ENCODE assay signal across 8 cellular contexts in the genomic region with DNA sequence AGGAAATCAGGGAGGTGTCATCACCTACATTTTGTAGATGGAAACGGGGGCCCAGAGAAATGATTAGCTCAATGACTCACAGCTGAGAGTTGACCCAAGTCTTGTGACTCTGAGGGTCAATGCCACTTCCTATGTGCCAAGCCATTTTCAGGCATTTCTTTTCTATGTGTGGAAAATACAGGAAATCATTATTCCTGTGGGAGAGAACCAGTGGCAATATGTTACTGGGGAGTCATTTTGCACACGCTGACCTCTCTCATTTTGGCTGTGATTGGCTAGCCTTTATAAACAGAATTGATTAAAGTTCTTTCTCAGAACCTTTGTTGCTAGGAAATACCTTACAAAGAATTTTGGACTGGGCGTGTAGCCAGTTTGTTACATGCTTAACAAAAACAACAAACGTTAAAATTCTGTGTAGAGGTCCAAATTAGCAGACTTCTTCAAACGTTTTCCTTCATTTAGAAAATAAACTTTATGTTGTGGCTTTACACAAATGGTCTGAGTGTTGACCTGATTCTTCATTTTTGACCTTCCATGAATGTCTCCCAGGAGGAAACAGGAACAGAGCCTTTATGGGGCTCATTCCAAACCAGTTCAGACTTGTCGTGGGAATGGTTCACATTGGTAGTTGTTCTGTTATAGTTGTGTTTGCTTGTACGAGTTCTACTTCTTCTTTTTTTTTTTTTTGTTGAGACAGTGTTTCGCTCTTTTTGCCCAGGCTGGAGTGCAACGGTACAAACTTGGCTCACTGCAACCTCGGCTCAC. TPM values are rescaled to one million over a fixed set of nuclear protein-coding genes. Genes with fewer than 3 reads are reported as not detected.
DNase-seq lines count a peak whose midpoint lies in the region; ATAC-seq and TF ChIP-seq lines count a peak whose summit lies in the region.

No MANE protein-coding gene starts in this region.

- H3K4me3 ChIP-seq in adrenal gland (no peak overlapping the region), hepatocyte (no peak overlapping the region), skeletal muscle satellite cell (ENCODE audit: low read length) (no peak overlapping the region)

- H3K79me1 ChIP-seq in H9 (ENCODE audit: insufficient read depth, low read depth, low read length, poor library complexity, severe bottlenecking): peaks cover 7% of the 10 kb centered on the region

- H3K9ac ChIP-seq in H9 (ENCODE audit: extremely low read depth, insufficient read length, low read length) (no peak overlapping the region), skeletal muscle satellite cell (ENCODE audit: low read depth, low read length) (no peak overlapping the region)

- no peak for TF ChIP-seq CTCF in H9 (conservative IDR thresholded peaks at IDR 0.05)
- no peak for TF ChIP-seq CTCF in adrenal gland (IDR thresholded peaks at IDR 0.05)
- no peak for TF ChIP-seq CTCF in hepatocyte (IDR thresholded peaks at IDR 0.05; ENCODE audit: poor library complexity)

- H3K14ac ChIP-seq in H9 (ENCODE audit: insufficient read depth, low read length): no peak overlapping the region

- no peaks in the 10 kb centered on the region for H4K20me1 ChIP-seq in H9 (ENCODE audit: control insufficient read depth, insufficient read depth, insufficient read length)
- H4K20me1 ChIP-seq in hepatocyte (ENCODE audit: insufficient read depth, poor library complexity, severe bottlenecking): no peaks in the 10 kb centered on the region

- no peak overlapping the region for H4K91ac ChIP-seq in H9 (ENCODE audit: insufficient read length, low read depth, low read length)

- no peaks in the 10 kb centered on the region for H3K27me3 Mint-ChIP-seq in H9 (ENCODE audit: low read depth)

- peaks cover 19 to 26% (median 25%) of the 10 kb centered on the region in 3 experiments for H3K36me3 Mint-ChIP-seq in H9 (ENCODE audit: insufficient read depth in 1 of 3, low read depth in 3 of 3)

- peak overlapping the region; percentile 1 to 34 (median 24); a peak in 4 of 7 replicates for H3K27ac Mint-ChIP-seq in H9

- H3K36me3 ChIP-seq in adrenal gland (replicated peaks in 1 of 2): no peaks in the 10 kb centered on the region
- H3K36me3 ChIP-seq in hepatocyte (replicated peaks; ENCODE audit: insufficient read depth, low read depth): no peaks in the 10 kb centered on the region
- H3K36me3 ChIP-seq in skeletal muscle satellite cell (ENCODE audit: insufficient read depth, low read length): no peaks in the 10 kb centered on the region

- no peak overlapping the region for H3T11ph ChIP-seq in H9 (ENCODE audit: low read length)

- H3K4me2 ChIP-seq in H9 (ENCODE audit: insufficient read depth, insufficient read length, low read length): no peak overlapping the region
- H3K4me2 ChIP-seq in hepatocyte: peak overlapping the region; percentile 9
- peak overlapping the region; percentile 34 for H3K4me2 ChIP-seq in skeletal muscle satellite cell (ENCODE audit: low read length)

- no peak overlapping the region for H2BK12ac ChIP-seq in H9 (ENCODE audit: insufficient read length, low read depth, low read length)

- no peaks in the 10 kb centered on the region for H3K9me2 ChIP-seq in hepatocyte (replicated peaks; ENCODE audit: insufficient read depth)

- H3K9me3 ChIP-seq in H9 (ENCODE audit: control insufficient read depth, low read depth, low read length): no peaks in the 10 kb centered on the region
- H3K9me3 ChIP-seq in adrenal gland (replicated peaks in 1 of 3): no peaks in the 10 kb centered on the region
- H3K9me3 ChIP-seq in hepatocyte (ENCODE audit: low read depth): no peaks in the 10 kb centered on the region
- no peaks in the 10 kb centered on the region for H3K9me3 ChIP-seq in skeletal muscle satellite cell (replicated peaks; ENCODE audit: low read length)

- H4K8ac ChIP-seq in H9 (replicated peaks; ENCODE audit: insufficient read length, low read depth, low read length): no peak overlapping the region

- H3K4ac ChIP-seq in H9 (ENCODE audit: low read depth, low read length): no peak overlapping the region

- H2BK5ac ChIP-seq in H9 (ENCODE audit: insufficient read length, low read length): no peak overlapping the region

- H3K27ac ChIP-seq in H9 (ENCODE audit: insufficient read length, low read depth, low read length) (no peak overlapping the region), adrenal gland (peak overlapping the region; percentile 43 to 77 (median 74)), hepatocyte (peak overlapping the region; percentile 81)

- no peak overlapping the region for H3K4me3 Mint-ChIP-seq in H9

- TF ChIP-seq POLR2A in adrenal gland (IDR thresholded peaks at IDR 0.05): no peak

- intact Hi-C loops in adrenal gland (cut with DNase I): no loop called here

- H2AFZ ChIP-seq in H9 (ENCODE audit: low read length) (no peak overlapping the region), hepatocyte (no peak overlapping the region)

- no CpG with 5 or more reads among the region's 10 CpGs for WGBS in H9 (ENCODE audit: extremely low coverage, insufficient read length, low lambda C conversion rate)
- WGBS in adrenal gland, 4 donors: 30 to 36% (median 34%) methylated on average over 10 of the region's 10 CpGs
- WGBS in hepatocyte (ENCODE audit: low lambda C conversion rate, missing lambda C conversion rate): 72% methylated on average over 10 of the region's 10 CpGs

- DNase-seq in H9 (no peak), adrenal gland (peak; percentile 40 to 84 (median 75)), hepatocyte (ENCODE audit: low spot score) (peak; percentile 45), NCI-H187 (lab: John Stamatoyannopoulos, UW) (no peak), NOMO-1 (lab: John Stamatoyannopoulos, UW; ENCODE audit: unreplicated experiment in 2 of 2) (no peak)
- no peak for DNase-seq in activated CD4-positive, CD25-positive, alpha-beta regulatory T cell (lab: John Stamatoyannopoulos, UW)

- H2BK20ac ChIP-seq in H9 (ENCODE audit: low read depth, low read length, poor library complexity, severe bottlenecking): no peak overlapping the region

- H3K4me1 Mint-ChIP-seq in H9: peaks cover 14 to 16% of the 10 kb centered on the region in 2 experiments

- H3K18ac ChIP-seq in H9 (ENCODE audit: insufficient read length, low read depth, low read length): no peak overlapping the region

- no peaks in the 10 kb centered on the region for H3K9me3 Mint-ChIP-seq in H9

- H2BK120ac ChIP-seq in H9 (ENCODE audit: low read depth, low read length, poor library complexity, severe bottlenecking): no peak overlapping the region

- no peaks in the 10 kb centered on the region for H3K27me3 ChIP-seq in H9 (ENCODE audit: insufficient read depth, low read length)
- H3K27me3 ChIP-seq in adrenal gland: no peaks in the 10 kb centered on the region
- H3K27me3 ChIP-seq in hepatocyte: no peaks in the 10 kb centered on the region
- H3K27me3 ChIP-seq in skeletal muscle satellite cell (ENCODE audit: control insufficient read depth, insufficient read depth, low read length): no peaks in the 10 kb centered on the region

- H3K4me1 ChIP-seq in H9 (ENCODE audit: insufficient read depth, low read length) (no peaks in the 10 kb centered on the region), adrenal gland (replicated peaks in 1 of 2) (peaks cover 25 to 36% of the 10 kb centered on the region in 2 donors), hepatocyte (ENCODE audit: insufficient read depth) (peaks cover 18% of the 10 kb centered on the region), skeletal muscle satellite cell (ENCODE audit: control insufficient read depth, insufficient read depth, low read length) (peaks cover 11% of the 10 kb centered on the region)

- H2AK5ac ChIP-seq in H9 (ENCODE audit: insufficient read length, low read length): no peak overlapping the region

- no peak for ATAC-seq in GM19455 (IDR thresholded peaks at IDR 0.05; ENCODE audit: unreplicated experiment)

- no peak overlapping the region for H4K5ac ChIP-seq in H9 (ENCODE audit: insufficient read length, low read depth, low read length)

- H3K23ac ChIP-seq in H9 (ENCODE audit: insufficient read length, low read depth, low read length): no peak overlapping the region

- no peak overlapping the region for H3K56ac ChIP-seq in H9 (ENCODE audit: insufficient read length, low read depth, low read length)

- H3K23me2 ChIP-seq in H9 (ENCODE audit: insufficient read length, low read depth, low read length, poor library complexity, severe bottlenecking): no peaks in the 10 kb centered on the region

- H3K79me2 ChIP-seq in H9 (ENCODE audit: insufficient read depth, low read length) (peaks cover 12% of the 10 kb centered on the region), hepatocyte (peaks cover 80% of the 10 kb centered on the region)

- no peak overlapping the region for H2BK15ac ChIP-seq in H9 (ENCODE audit: low read depth, low read length)

RNA-seq across cellular contexts. Expression of gene PCCA, which starts 11.4 kb away (rescaled TPM):
- total RNA-seq in H9 (2021) (54.2 and 56.5 TPM in 2 replicates), adrenal gland (100 to 1,000 TPM in 4 of 8 donors, 10 to 100 TPM in 4; 59.9 to 176 (median 99.6) TPM), hepatocyte (19.5 and 28.2 TPM in 2 replicates)
- polyA plus RNA-seq in adrenal gland (100 to 1,000 TPM in 1 of 3 donors, 10 to 100 TPM in 2; 27.6 to 158 (median 49.9) TPM), hepatocyte (23.6 and 25.7 TPM in 2 replicates)
- total RNA-seq in skeletal muscle satellite cell (2012; rRNA removed): 10.9 and 14.2 TPM in 2 replicates

Comparison
In these comparisons a context has a peak if more than half of its experiments do, and no peak if none do; other contexts are left out.
1. DNase-seq: peak in adrenal gland (7 of 7) and hepatocyte (single experiment); none in H9 (single experiment), NCI-H187 (0 of 2), activated CD4-positive, CD25-positive, alpha-beta regulatory T cell (0 of 4) and NOMO-1 (0 of 2).